Comparison of ENCODE assay signal across 9 cellular contexts in genomic region chr20:45833883-45834796, GRCh38. TPM values are rescaled to one million over a fixed set of nuclear protein-coding genes. Genes with fewer than 3 reads are reported as not detected.
DNase-seq lines count a peak whose midpoint lies in the region; ATAC-seq, FAIRE-seq and TF ChIP-seq lines count a peak whose summit lies in the region.
"Had no signal": no experiment of that assay in that cellular context is flagged by ENCODE, and none has a peak within 500 bp of the region (broad histone marks: within the 10 kb centered on the region; RNA-seq: fewer than 3 reads in every experiment).

No MANE protein-coding gene starts in this region.

- peak overlapping the region; percentile 97 for H3K4me2 ChIP-seq in MM.1S (ENCODE audit: low read depth, low read length)

- TF ChIP-seq CTCF in MM.1S (IDR thresholded peaks at IDR 0.05; ENCODE audit: low read length) (no peak), lower leg skin (IDR thresholded peaks at IDR 0.05) (no peak)

- peak overlapping the region; percentile 44; the same call in 1 of the 2 replicates for H3K9ac ChIP-seq in MM.1S (ENCODE audit: low read length)

- no peak for FAIRE-seq in GM12891 (lab: Jason Lieb, UNC)
- FAIRE-seq: endometrium had no signal

- peak; percentile 79 for DNase-seq in GM12891 (ENCODE audit: insufficient read length, low spot score)
- no peak for DNase-seq in MM.1S
- DNase-seq in activated CD4-positive, alpha-beta T cell treated with anti-CD3 and anti-CD28 coated beads, Interleukin-2, amount 50 U/mL, for 1 hour, result peak; percentile 32
- DNase-seq in effector memory CD4-positive, alpha-beta T cell, result peak; percentile 11 to 22 (median 16)
- DNase-seq in lower leg skin (ENCODE audit: low spot score in 2 of 2), result peak; percentile 73 to 96
- DNase-seq in stimulated activated CD4-positive, alpha-beta T cell treated with anti-CD3 and anti-CD28 coated beads, Interleukin-4, amount 100 ng/mL, for 24 hours, result peak; percentile 35

- no peaks in the 10 kb centered on the region for H3K79me2 ChIP-seq in MM.1S (ENCODE audit: low read length)

- WGBS in lower leg skin, 2 donors, result 2 to 3% methylated on average over 24 to 53 of the region's 71 CpGs

- TF ChIP-seq POLR2A in GM12891 (IDR thresholded peaks at IDR 0.05; ENCODE audit: low read depth, low read length), result no peak
- no peak for TF ChIP-seq POLR2A in lower leg skin (IDR thresholded peaks at IDR 0.05)

- H4K20me1 ChIP-seq in MM.1S (ENCODE audit: insufficient read depth, low read length), result no peaks in the 10 kb centered on the region

- H3K27ac ChIP-seq in MM.1S (ENCODE audit: low read length), result no peak overlapping the region
- H3K27ac ChIP-seq in effector memory CD4-positive, alpha-beta T cell (ENCODE audit: insufficient read depth, low read length, poor library complexity, severe bottlenecking), result peak overlapping the region; percentile 33

- H3K4me1 ChIP-seq in MM.1S (ENCODE audit: low read length), result no peaks in the 10 kb centered on the region
- peaks cover 8% of the 10 kb centered on the region for H3K4me1 ChIP-seq in effector memory CD4-positive, alpha-beta T cell (ENCODE audit: control insufficient read depth, insufficient read depth, low read length, poor library complexity, severe bottlenecking)

- H3K27me3 ChIP-seq in MM.1S (replicated peaks; ENCODE audit: insufficient read depth, low read length), result no peaks in the 10 kb centered on the region
- H3K27me3 ChIP-seq in effector memory CD4-positive, alpha-beta T cell (replicated peaks; ENCODE audit: control insufficient read depth, insufficient read depth, low read length, poor library complexity, severe bottlenecking), result no peaks in the 10 kb centered on the region

- ATAC-seq in GM19463 (IDR thresholded peaks at IDR 0.05; ENCODE audit: unreplicated experiment), result no peak
- no peak for ATAC-seq in HG03196 (IDR thresholded peaks at IDR 0.05; ENCODE audit: unreplicated experiment)

- H3K9me2 ChIP-seq in MM.1S (replicated peaks; ENCODE audit: insufficient read depth, low read length), result no peaks in the 10 kb centered on the region

- intact Hi-C loops in lower leg skin (cut with DNase I; ENCODE audit: low total_unique reads), result no loop called here

- H3K4me3 ChIP-seq in MM.1S (ENCODE audit: low read length), result peak overlapping the region; percentile 69
- peak overlapping the region; percentile 70 for H3K4me3 ChIP-seq in effector memory CD4-positive, alpha-beta T cell (ENCODE audit: insufficient read depth, low read depth, low read length, poor library complexity, severe bottlenecking)
- H3K4me3 ChIP-seq in lower leg skin (ENCODE audit: low read depth, poor library complexity, severe bottlenecking), result peak overlapping the region; percentile 87

- H3K36me3 ChIP-seq in MM.1S (replicated peaks; ENCODE audit: insufficient read depth, low read length), result no peaks in the 10 kb centered on the region
- no peaks in the 10 kb centered on the region for H3K36me3 ChIP-seq in effector memory CD4-positive, alpha-beta T cell (ENCODE audit: control insufficient read depth, insufficient read depth, low read length)

- no peaks in the 10 kb centered on the region for H3F3A ChIP-seq in MM.1S (ENCODE audit: insufficient read depth, low read length)

- peak overlapping the region; percentile 88 for H2AFZ ChIP-seq in MM.1S (ENCODE audit: low read length)

- no peaks in the 10 kb centered on the region for H3K9me3 ChIP-seq in MM.1S (replicated peaks; ENCODE audit: insufficient read depth, low read length)
- H3K9me3 ChIP-seq in effector memory CD4-positive, alpha-beta T cell (ENCODE audit: control insufficient read depth, low read length), result no peaks in the 10 kb centered on the region

TF ChIP-seq in GM12891, 5 proteins besides CTCF, POLR2A, EP300 and RAD21:
- no peak for TF ChIP-seq SPI1 (IDR thresholded peaks at IDR 0.05; ENCODE audit: low read depth, low read length)
- TF ChIP-seq PAX5 (IDR thresholded peaks at IDR 0.05; ENCODE audit: insufficient read depth, low read length, severe bottlenecking), result no peak
- TF ChIP-seq POU2F2 (IDR thresholded peaks at IDR 0.05; ENCODE audit: low read depth, low read length), result no peak
- TF ChIP-seq POLR2AphosphoS5 (IDR thresholded peaks at IDR 0.05; ENCODE audit: low read depth, low read length), result no peak
- no peak for TF ChIP-seq TAF1 (IDR thresholded peaks at IDR 0.05; ENCODE audit: low read depth, low read length)

RNA-seq across cellular contexts. Expression of gene SNX21, which starts 0.5 kb away (rescaled TPM):
- polyA plus RNA-seq in GM12891 (2012; ENCODE audit: low read depth, missing spikeins), result 1.4 TPM
- total RNA-seq in lower leg skin, result 100 to 1,000 TPM; 159 to 236 (median 203) TPM

RNA-seq across cellular contexts. Expression of gene TNNC2, which starts 7.0 kb away (rescaled TPM):
- 0.58 TPM for polyA plus RNA-seq in GM12891 (2012; ENCODE audit: low read depth, missing spikeins)
- total RNA-seq in lower leg skin, result 10 to 100 TPM in 1 of 4 donors, 1 to 10 TPM in 2, not detected in 1; 1.4 to 10.7 (median 2.6) TPM

RNA-seq across cellular contexts. Expression of gene UBE2C, which starts 21.7 kb away (rescaled TPM):
- polyA plus RNA-seq in GM12891 (2012; ENCODE audit: low read depth, missing spikeins), result 104 TPM
- 10 to 100 TPM in 2 of 4 donors, 1 to 10 TPM in 2; 1.1 to 24.1 (median 10.2) TPM for total RNA-seq in lower leg skin

RNA-seq across cellular contexts. Expression of gene ACOT8, which starts 23.1 kb away (rescaled TPM):
- polyA plus RNA-seq in GM12891 (2012; ENCODE audit: low read depth, missing spikeins), result 22.8 TPM
- total RNA-seq in lower leg skin, result 10 to 100 TPM; 57.6 to 84.9 (median 61.4) TPM

RNA-seq across cellular contexts. Expression of gene ZSWIM3, which starts 23.3 kb away (rescaled TPM):
- polyA plus RNA-seq in GM12891 (2012; ENCODE audit: low read depth, missing spikeins), result 0.73 TPM
- 1 to 10 TPM; 3.7 to 4.6 (median 4.0) TPM for total RNA-seq in lower leg skin
